8 cellular contexts compared by ENCODE assay signal in genomic region chr19:39833464-39834286, GRCh38. TPM values are rescaled to one million over a fixed set of nuclear protein-coding genes. Genes with fewer than 3 reads are reported as not detected.
DNase-seq lines count a peak whose midpoint lies in the region; ATAC-seq lines count a peak whose summit lies in the region.

Gene DYRK1B (minus strand): TSS chr19:39834162. CDS start chr19:39831867, 2,295 bp downstream.

- H3K27me3 Mint-ChIP-seq in activated naive CD8-positive, alpha-beta T cell, result no peaks in the 10 kb centered on the region

- H3K9me3 ChIP-seq in KOPT-K1 (ENCODE audit: insufficient read depth, low read length, poor library complexity, severe bottlenecking) (no peaks in the 10 kb centered on the region), SK-N-MC (ENCODE audit: low read depth, low read length) (no peaks in the 10 kb centered on the region)

- H3K4me3 ChIP-seq in SK-N-MC, result peak within 1 kb of the TSS; percentile 100

- no peaks in the 10 kb centered on the region for H3K9me3 Mint-ChIP-seq in activated naive CD8-positive, alpha-beta T cell (ENCODE audit: low read depth)

- peaks cover 26% of the 10 kb centered on the region for H3K4me1 Mint-ChIP-seq in activated naive CD8-positive, alpha-beta T cell (ENCODE audit: low read depth)

- peak within 1 kb of the TSS; percentile 82 for H3K4me3 Mint-ChIP-seq in activated naive CD8-positive, alpha-beta T cell

- peak within 1 kb of the TSS; percentile 93 for H3K9ac ChIP-seq in SK-N-MC (ENCODE audit: insufficient read length)

- H3K27ac Mint-ChIP-seq in activated naive CD8-positive, alpha-beta T cell, result peak within 1 kb of the TSS; percentile 86

- H3K36me3 ChIP-seq in KOPT-K1 (ENCODE audit: insufficient read depth, low read length), result peaks cover 77% of the 10 kb centered on the region
- H3K36me3 ChIP-seq in SK-N-MC (ENCODE audit: insufficient read depth, low read length), result peaks cover 71% of the 10 kb centered on the region

- DNase-seq in DMS79 (lab: John Stamatoyannopoulos, UW) (peak; percentile 94), SK-N-MC (ENCODE audit: low read depth, low spot score) (peak; percentile 85), glomerular endothelial cell (ENCODE audit: extremely low read depth, low read depth, low spot score) (peak; percentile 72), non-pigmented ciliary epithelial cell (ENCODE audit: low read depth) (peak; percentile 87), substantia nigra (lab: John Stamatoyannopoulos, UW) (peak; percentile 86 to 99 (median 95))

- peak; percentile 86 for ATAC-seq in GM21723 (IDR thresholded peaks at IDR 0.05; ENCODE audit: unreplicated experiment)

- H3K27ac ChIP-seq in KOPT-K1 (ENCODE audit: low read depth, low read length, poor library complexity, severe bottlenecking) (peak within 1 kb of the TSS; percentile 52), SK-N-MC (peak within 1 kb of the TSS; percentile 86; the same call in 1 of the 2 replicates), substantia nigra (ENCODE audit: low read depth, low read length, poor library complexity, severe bottlenecking) (peak within 1 kb of the TSS; percentile 94)

- H3K36me3 Mint-ChIP-seq in activated naive CD8-positive, alpha-beta T cell, result peaks cover 9% of the 10 kb centered on the region

RNA-seq across cellular contexts. Expression of gene DYRK1B, which starts in this region (rescaled TPM):
- total RNA-seq in glomerular endothelial cell, result 34.7 and 40.4 TPM in 2 replicates

Comparison
In these comparisons a context has a peak if more than half of its experiments do, and no peak if none do; other contexts are left out.
1. Peak in every context shown above with its lines: DNase-seq, ATAC-seq, H3K4me3 ChIP-seq and H3K27ac ChIP-seq.